In genomic region chr2:38682008-38682575, GRCh38 we compare ENCODE assay signal across 25 cellular contexts. TPM values are rescaled to one million over a fixed set of nuclear protein-coding genes. Genes with fewer than 3 reads are reported as not detected.
A peak's percentile ranks its signal among the peaks of the same experiment; 100 is the strongest.
DNase-seq lines count a peak whose midpoint lies in the region; ATAC-seq and TF ChIP-seq lines count a peak whose summit lies in the region.
"Had no signal": no experiment of that assay in that cellular context is flagged by ENCODE, and none has a peak within 500 bp of the region (broad histone marks: within the 10 kb centered on the region; RNA-seq: fewer than 3 reads in every experiment).

No MANE protein-coding gene starts in this region.

- peaks cover 15 to 84% (median 36%) of the 10 kb centered on the region in 3 donors for H3K36me3 Mint-ChIP-seq in CD8-positive, alpha-beta memory T cell
- peaks cover 63% of the 10 kb centered on the region for H3K36me3 Mint-ChIP-seq in T-cell

- H3K9me3 ChIP-seq in CD8-positive, alpha-beta memory T cell (ENCODE audit: low read length) = no peaks in the 10 kb centered on the region
- no peaks in the 10 kb centered on the region for H3K9me3 ChIP-seq in colonic mucosa
- 0 out of 2 replicates have a peak, but pooled peaks cover 2% of the 10 kb centered on the region for H3K9me3 ChIP-seq in MG63
- H3K9me3 ChIP-seq: BE2C, neutrophil, tibial nerve had no signal

- H3K4me1 Mint-ChIP-seq in CD8-positive, alpha-beta memory T cell = peaks cover 39 to 80% (median 78%) of the 10 kb centered on the region in 3 donors
- H3K4me1 Mint-ChIP-seq in T-cell = peaks cover 34 to 64% (median 40%) of the 10 kb centered on the region in 3 donors
- H3K4me1 Mint-ChIP-seq: brain had no signal

- no peak for TF ChIP-seq CTCF in colonic mucosa (IDR thresholded peaks at IDR 0.05)

- CTCF ChIA-PET in CD8-positive, alpha-beta memory T cell (lab: Charles Lee) = interaction anchor here (0.8 to 4.8 kb wide), 27 partner anchors 9 to 146 kb away, joined by 3 to 58 read pairs (median 5); partner anchors contain the start of genes GALM, HNRNPLL and SRSF7
- CTCF ChIA-PET in T-cell (lab: Charles Lee) = interaction anchor here (0.6 to 3.4 kb wide), 20 partner anchors 9 to 102 kb away, joined by 3 to 30 read pairs (median 6); partner anchors contain the start of gene HNRNPLL (in 1 of the 2)

- no peak overlapping the region for H3K9ac ChIP-seq in colonic mucosa (ENCODE audit: low read depth in 2 of 2, low read length in 2 of 2)

- H3K27ac Mint-ChIP-seq in CD8-positive, alpha-beta memory T cell = peak overlapping the region; percentile 86 to 99 (median 96)
- H3K27ac Mint-ChIP-seq in T-cell = peak overlapping the region; percentile 89 to 95
- H3K27ac Mint-ChIP-seq: activated naive CD8-positive, alpha-beta T cell treated with anti-CD3 and anti-CD28 coated beads, Interleukin-2, amount 10 ng/mL, durations not matched to agents 7 days and 5 days; brain had no signal

- POLR2A ChIA-PET in CD8-positive, alpha-beta memory T cell (lab: Charles Lee) = interaction anchor here (0.6 to 2.0 kb wide), 11 partner anchors 8 to 1054 kb away, joined by 3 to 25 read pairs (median 5); partner anchors contain the start of genes GALM and HNRNPLL
- POLR2A ChIA-PET in T-cell (lab: Charles Lee) = interaction anchor here (0.5 to 2.6 kb wide), 16 partner anchors 11 to 113 kb away, joined by 3 to 14 read pairs (median 4); partner anchors contain the start of genes GALM (in 2 of the 2) and SRSF7 (in 2 of the 2)

- peak overlapping the region; percentile 47 to 90 (median 78) for H3K4me3 Mint-ChIP-seq in CD8-positive, alpha-beta memory T cell
- peak overlapping the region; percentile 60 to 67 (median 61) for H3K4me3 Mint-ChIP-seq in T-cell
- H3K4me3 Mint-ChIP-seq: activated naive CD8-positive, alpha-beta T cell treated with anti-CD3 and anti-CD28 coated beads, Interleukin-2, amount 10 ng/mL, durations not matched to agents 7 days and 5 days; brain had no signal

- no peaks in the 10 kb centered on the region for H3K9me3 Mint-ChIP-seq in CD8-positive, alpha-beta memory T cell
- no peaks in the 10 kb centered on the region for H3K9me3 Mint-ChIP-seq in T-cell
- H3K9me3 Mint-ChIP-seq: activated naive CD8-positive, alpha-beta T cell treated with anti-CD3 and anti-CD28 coated beads, Interleukin-2, amount 10 ng/mL, durations not matched to agents 7 days and 5 days had no signal

- H3K27me3 ChIP-seq in CD8-positive, alpha-beta memory T cell (ENCODE audit: insufficient read depth, low read length, poor library complexity, severe bottlenecking) = no peaks in the 10 kb centered on the region
- H3K27me3 ChIP-seq in colonic mucosa = no peaks in the 10 kb centered on the region
- H3K27me3 ChIP-seq in MG63 = no peaks in the 10 kb centered on the region
- H3K27me3 ChIP-seq: BE2C, dorsolateral prefrontal cortex, neutrophil, tibial nerve had no signal

- peak overlapping the region; percentile 64 for H3K27ac ChIP-seq in CD8-positive, alpha-beta memory T cell (ENCODE audit: low read depth, low read length)
- H3K27ac ChIP-seq in colonic mucosa = peak overlapping the region; percentile 30
- H3K27ac ChIP-seq: dorsolateral prefrontal cortex, neutrophil, tibial nerve had no signal

- DNase-seq in SIG-M5 treated with dmso at 0.1 percent for 504 hours (lab: John Stamatoyannopoulos, UW; ENCODE audit: unreplicated experiment) (peak; percentile 8), SIG-M5 (lab: John Stamatoyannopoulos, UW) (no peak), T-cell (peak in 4 of 34 experiments; percentile 16 to 22 (median 19)), colonic mucosa (no peak), MG63 (no peak)
- peak in 1 of 5 donors; percentile 59 for DNase-seq in CD8-positive, alpha-beta memory T cell
- no peak for DNase-seq in effector CD8-positive, alpha-beta T cell (lab: John Stamatoyannopoulos, UW)
- DNase-seq: activated naive CD8-positive, alpha-beta T cell treated with anti-CD3 and anti-CD28 coated beads, Interleukin-2, amount 10 ng/mL, durations not matched to agents 7 days and 5 days; BE2C; dorsolateral prefrontal cortex; GF-D8; midbrain; NCI-H1048; NCI-H2171; NCI-H82 had no signal

- peaks cover 39% of the 10 kb centered on the region for H3K36me3 ChIP-seq in CD8-positive, alpha-beta memory T cell (ENCODE audit: insufficient read depth, low read length)
- H3K36me3 ChIP-seq in colonic mucosa (peaks cover 19% of the 10 kb centered on the region), MG63 (0 out of 2 replicates have a peak, but pooled peaks cover 5% of the 10 kb centered on the region)
- H3K36me3 ChIP-seq: BE2C had no signal

- no peaks in the 10 kb centered on the region for H3K27me3 Mint-ChIP-seq in CD8-positive, alpha-beta memory T cell
- no peaks in the 10 kb centered on the region for H3K27me3 Mint-ChIP-seq in T-cell
- H3K27me3 Mint-ChIP-seq: activated naive CD8-positive, alpha-beta T cell treated with anti-CD3 and anti-CD28 coated beads, Interleukin-2, amount 10 ng/mL, durations not matched to agents 7 days and 5 days; brain had no signal

- ATAC-seq in T-cell (replicated peaks in 1 of 4) = peak; percentile 77 to 86 (median 84)
- ATAC-seq in GM18907 (IDR thresholded peaks at IDR 0.05; ENCODE audit: unreplicated experiment) = no peak
- ATAC-seq: esophagus mucosa, GM12878, HepG2, left lobe of liver, Panc1, SK-N-SH treated with all-trans-retinoic acid at 6 μM for 48 hours had no signal

- intact Hi-C loops in colonic mucosa (cut with DNase I) = no loop called here

- peaks cover 32% of the 10 kb centered on the region for H3K4me1 ChIP-seq in CD8-positive, alpha-beta memory T cell (ENCODE audit: insufficient read depth, low read length)
- no peaks in the 10 kb centered on the region for H3K4me1 ChIP-seq in colonic mucosa
- H3K4me1 ChIP-seq: BE2C, tibial nerve had no signal

- H3K4me3 ChIP-seq in CD8-positive, alpha-beta memory T cell (ENCODE audit: low read length) = no peak overlapping the region
- H3K4me3 ChIP-seq in colonic mucosa (no peak overlapping the region), MG63 (no peak overlapping the region)
- H3K4me3 ChIP-seq: dorsolateral prefrontal cortex, GM12878, tibial nerve had no signal

RNA-seq across cellular contexts. Expression of gene GALM, which starts 16.2 kb away (rescaled TPM):
- 100 to 1,000 TPM; 107 to 109 TPM for total RNA-seq in CD8-positive, alpha-beta memory T cell
- polyA plus RNA-seq in CD8-positive, alpha-beta memory T cell = 51.4 TPM
- total RNA-seq in T-cell (10 to 100 TPM; 14.3 to 29.4 (median 17.3) TPM), colonic mucosa (10 to 100 TPM; 47.9 to 68.8 TPM)
- total RNA-seq in MG63 (2014; rRNA removed; shearing (Covaris generic); ENCODE audit: low replicate concordance) = 13.7 and 21.1 TPM in 2 replicates
